12 cellular contexts compared by ENCODE assay signal in genomic region chr11:11313426-11313825, GRCh38. TPM values are rescaled to one million over a fixed set of nuclear protein-coding genes. Genes with fewer than 3 reads are reported as not detected.
A peak's percentile ranks its signal among the peaks of the same experiment; 100 is the strongest.
DNase-seq lines count a peak whose midpoint lies in the region; ATAC-seq and TF ChIP-seq lines count a peak whose summit lies in the region.
"Had no signal": no experiment of that assay in that cellular context is flagged by ENCODE, and none has a peak within 500 bp of the region (broad histone marks: within the 10 kb centered on the region; RNA-seq: fewer than 3 reads in every experiment).

No MANE protein-coding gene starts in this region.

- no peaks in the 10 kb centered on the region for H3K9me2 ChIP-seq in Karpas-422 (replicated peaks; ENCODE audit: insufficient read depth, low read length)

- no peak overlapping the region for H3K4me3 Mint-ChIP-seq in stimulated activated naive B cell treated with anti-CD40 and anti-IgM and Interleukin-4, amounts not matched to agents 10 μg/mL and 1 μg/mL and 100 μg/mL, for 72 hours

- intact Hi-C loops in adrenal gland (cut with DNase I) (no loop called here), left cardiac atrium (cut with DNase I) (no loop called here), tibial artery (cut with DNase I; ENCODE audit: low total_unique reads) (no loop called here)

- H3K79me2 ChIP-seq in Karpas-422 (ENCODE audit: low read length) = no peaks in the 10 kb centered on the region

- DNase-seq in SIG-M5 treated with dmso at 0.1 percent for 504 hours (lab: John Stamatoyannopoulos, UW; ENCODE audit: unreplicated experiment) = peak; percentile 42
- no peak for DNase-seq in SIG-M5 (lab: John Stamatoyannopoulos, UW)
- peak in 5 of 7 donors; percentile 42 to 64 (median 47) for DNase-seq in adrenal gland
- no peak for DNase-seq in left cardiac atrium
- DNase-seq in tibial artery = no peak
- DNase-seq in Karpas-422 = no peak
- no peak for DNase-seq in stimulated activated naive B cell treated with anti-CD40 and anti-IgM and Interleukin-4, amounts not matched to agents 10 μg/mL and 1 μg/mL and 100 μg/mL, for 72 hours
- no peak for DNase-seq in pons (ENCODE audit: low spot score)
- DNase-seq: activated naive CD4-positive, alpha-beta T cell treated with Interleukin-2 at 50 U/mL for 16 hours; mesendoderm had no signal

- no peak overlapping the region for H3K9ac ChIP-seq in Karpas-422 (ENCODE audit: low read length)
- H3K9ac ChIP-seq: KMS-11 had no signal

- H3K4me1 ChIP-seq in adrenal gland (replicated peaks in 1 of 2) = peaks cover 17 to 18% of the 10 kb centered on the region in 2 donors
- H3K4me1 ChIP-seq in tibial artery = peaks cover 0 to 24% (median 20%) of the 10 kb centered on the region in 4 donors
- H3K4me1 ChIP-seq in Karpas-422 (ENCODE audit: low read length) = peaks cover 6% of the 10 kb centered on the region

- peak overlapping the region in 3 of 5 donors; percentile 2 to 24 (median 13) for H3K27ac ChIP-seq in adrenal gland
- peak overlapping the region; percentile 74 to 75 for H3K27ac ChIP-seq in tibial artery
- no peak overlapping the region for H3K27ac ChIP-seq in Karpas-422 (ENCODE audit: low read length)
- H3K27ac ChIP-seq: KMS-11 had no signal

- H3K27me3 ChIP-seq in adrenal gland (no peaks in the 10 kb centered on the region), tibial artery (no peaks in the 10 kb centered on the region), Karpas-422 (ENCODE audit: low read length) (no peaks in the 10 kb centered on the region)

- H3K27me3 Mint-ChIP-seq in stimulated activated naive B cell treated with anti-CD40 and anti-IgM and Interleukin-4, amounts not matched to agents 10 μg/mL and 1 μg/mL and 100 μg/mL, for 72 hours = peaks cover 16 to 19% of the 10 kb centered on the region in 2 donors

- H3K36me3 Mint-ChIP-seq in stimulated activated naive B cell treated with anti-CD40 and anti-IgM and Interleukin-4, amounts not matched to agents 10 μg/mL and 1 μg/mL and 100 μg/mL, for 72 hours = peaks cover 0 to 4% of the 10 kb centered on the region in 2 donors

- ATAC-seq in left cardiac atrium = peak; percentile 35 to 58
- no peak for ATAC-seq in stimulated activated naive B cell treated with anti-CD40 and anti-IgM and Interleukin-4, amounts not matched to agents 10 μg/mL and 1 μg/mL and 100 μg/mL, for 72 hours (replicated peaks)
- ATAC-seq: sciatic nerve had no signal

- TF ChIP-seq CTCF in adrenal gland (IDR thresholded peaks at IDR 0.05) (no peak), tibial artery (IDR thresholded peaks at IDR 0.05) (no peak)

- no peaks in the 10 kb centered on the region for H4K20me1 ChIP-seq in Karpas-422 (ENCODE audit: insufficient read depth, low read depth, low read length)

- no peaks in the 10 kb centered on the region for H3K9me3 ChIP-seq in adrenal gland (replicated peaks in 1 of 3)
- no peaks in the 10 kb centered on the region for H3K9me3 ChIP-seq in tibial artery
- H3K9me3 ChIP-seq in Karpas-422 (ENCODE audit: low read length) = no peaks in the 10 kb centered on the region

- peaks cover 8 to 20% of the 10 kb centered on the region in 2 donors for H3K4me1 Mint-ChIP-seq in stimulated activated naive B cell treated with anti-CD40 and anti-IgM and Interleukin-4, amounts not matched to agents 10 μg/mL and 1 μg/mL and 100 μg/mL, for 72 hours

- 47 to 100% (median 56%) methylated on average over 1 of the region's 1 CpG for WGBS in adrenal gland, 4 donors

- no peak for TF ChIP-seq POLR2A in adrenal gland (IDR thresholded peaks at IDR 0.05)

- no peak overlapping the region for H2AFZ ChIP-seq in Karpas-422 (ENCODE audit: low read length)

- H3K36me3 ChIP-seq in adrenal gland (replicated peaks in 1 of 2) (no peaks in the 10 kb centered on the region), tibial artery (peaks cover 0 to 4% (median 0%) of the 10 kb centered on the region in 3 donors), Karpas-422 (ENCODE audit: insufficient read depth, low read length) (no peaks in the 10 kb centered on the region)

- no peak overlapping the region for H3K27ac Mint-ChIP-seq in stimulated activated naive B cell treated with anti-CD40 and anti-IgM and Interleukin-4, amounts not matched to agents 10 μg/mL and 1 μg/mL and 100 μg/mL, for 72 hours

- no peak overlapping the region for H3K4me3 ChIP-seq in adrenal gland
- no peak overlapping the region for H3K4me3 ChIP-seq in tibial artery
- no peak overlapping the region for H3K4me3 ChIP-seq in Karpas-422 (ENCODE audit: low read length)

- H3K4me2 ChIP-seq in Karpas-422 (ENCODE audit: low read depth, low read length, poor library complexity, severe bottlenecking) = no peak overlapping the region
- H3K4me2 ChIP-seq: KMS-11 had no signal

- peaks cover 12 to 22% of the 10 kb centered on the region in 2 donors for H3K9me3 Mint-ChIP-seq in stimulated activated naive B cell treated with anti-CD40 and anti-IgM and Interleukin-4, amounts not matched to agents 10 μg/mL and 1 μg/mL and 100 μg/mL, for 72 hours

RNA-seq across cellular contexts. Expression of gene CSNK2A3, which starts 39.6 kb away (rescaled TPM):
- total RNA-seq in adrenal gland (1 to 10 TPM in 3 of 8 donors, under 1 TPM in 4, not detected in 1; 0.46 to 1.4 (median 0.54) TPM), left cardiac atrium (1 to 10 TPM in 1 of 2 donors, under 1 TPM in 1; 0.97 to 1.7 TPM)
- polyA plus RNA-seq in adrenal gland = 1 to 10 TPM in 1 of 3 donors, under 1 TPM in 2; 0.07 to 2.4 (median 0.40) TPM
- total RNA-seq in Karpas-422 (2014; rRNA removed; shearing (Covaris generic); ENCODE audit: low replicate concordance) = 0.56 and 0.69 TPM in 2 replicates

Comparison
In these comparisons a context has a peak if more than half of its experiments do, and no peak if none do; other contexts are left out.
1. DNase-seq: peak in SIG-M5 treated with dmso at 0.1 percent for 504 hours (single experiment) and adrenal gland (5 of 7); none in SIG-M5 (single experiment), left cardiac atrium (single experiment), tibial artery (0 of 2), Karpas-422 (single experiment), stimulated activated naive B cell treated with anti-CD40 and anti-IgM and Interleukin-4, amounts not matched to agents 10 μg/mL and 1 μg/mL and 100 μg/mL, for 72 hours (single experiment) and pons (single experiment).
2. ATAC-seq: peak in left cardiac atrium (2 of 2); none in stimulated activated naive B cell treated with anti-CD40 and anti-IgM and Interleukin-4, amounts not matched to agents 10 μg/mL and 1 μg/mL and 100 μg/mL, for 72 hours (0 of 2).